Comparison of ENCODE assay signal across 1 cellular context in genomic region chr19:10206226-10206873, GRCh38.
TF ChIP-seq lines count a peak whose summit lies in the region.

No MANE protein-coding gene starts in this region.

TF ChIP-seq in HepG2, 621 proteins besides CTCF, POLR2A, EP300 and RAD21 (continued from another document and continues in another):
- no peak for TF ChIP-seq ZBTB40 (IDR thresholded peaks at IDR 0.05)
- 0 out of 2 replicates have a peak, but pooled peaks have one; percentile 27 for TF ChIP-seq ZBTB40 (CRISPR knock-in tag; IDR thresholded peaks at IDR 0.05)
- TF ChIP-seq CEBPZ (IDR thresholded peaks at IDR 0.05; ENCODE audit: low read length), result no peak
- no peak for TF ChIP-seq RORA (CRISPR knock-in tag; IDR thresholded peaks at IDR 0.05)
- TF ChIP-seq, protein P1, sequence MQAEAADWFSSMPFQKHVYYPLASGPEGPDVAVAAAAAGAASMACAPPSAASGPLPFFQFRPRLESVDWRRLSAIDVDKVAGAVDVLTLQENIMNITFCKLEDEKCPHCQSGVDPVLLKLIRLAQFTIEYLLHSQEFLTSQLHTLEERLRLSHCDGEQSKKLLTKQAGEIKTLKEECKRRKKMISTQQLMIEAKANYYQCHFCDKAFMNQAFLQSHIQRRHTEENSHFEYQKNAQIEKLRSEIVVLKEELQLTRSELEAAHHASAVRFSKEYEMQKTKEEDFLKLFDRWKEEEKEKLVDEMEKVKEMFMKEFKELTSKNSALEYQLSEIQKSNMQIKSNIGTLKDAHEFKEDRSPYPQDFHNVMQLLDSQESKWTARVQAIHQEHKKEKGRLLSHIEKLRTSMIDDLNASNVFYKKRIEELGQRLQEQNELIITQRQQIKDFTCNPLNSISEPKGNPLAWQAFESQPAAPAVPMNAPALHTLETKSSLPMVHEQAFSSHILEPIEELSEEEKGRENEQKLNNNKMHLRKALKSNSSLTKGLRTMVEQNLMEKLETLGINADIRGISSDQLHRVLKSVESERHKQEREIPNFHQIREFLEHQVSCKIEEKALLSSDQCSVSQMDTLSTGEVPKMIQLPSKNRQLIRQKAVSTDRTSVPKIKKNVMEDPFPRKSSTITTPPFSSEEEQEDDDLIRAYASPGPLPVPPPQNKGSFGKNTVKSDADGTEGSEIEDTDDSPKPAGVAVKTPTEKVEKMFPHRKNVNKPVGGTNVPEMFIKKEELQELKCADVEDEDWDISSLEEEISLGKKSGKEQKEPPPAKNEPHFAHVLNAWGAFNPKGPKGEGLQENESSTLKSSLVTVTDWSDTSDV (CRISPR knock-in tag; IDR thresholded peaks at IDR 0.05), result no peak
- TF ChIP-seq, protein P2, sequence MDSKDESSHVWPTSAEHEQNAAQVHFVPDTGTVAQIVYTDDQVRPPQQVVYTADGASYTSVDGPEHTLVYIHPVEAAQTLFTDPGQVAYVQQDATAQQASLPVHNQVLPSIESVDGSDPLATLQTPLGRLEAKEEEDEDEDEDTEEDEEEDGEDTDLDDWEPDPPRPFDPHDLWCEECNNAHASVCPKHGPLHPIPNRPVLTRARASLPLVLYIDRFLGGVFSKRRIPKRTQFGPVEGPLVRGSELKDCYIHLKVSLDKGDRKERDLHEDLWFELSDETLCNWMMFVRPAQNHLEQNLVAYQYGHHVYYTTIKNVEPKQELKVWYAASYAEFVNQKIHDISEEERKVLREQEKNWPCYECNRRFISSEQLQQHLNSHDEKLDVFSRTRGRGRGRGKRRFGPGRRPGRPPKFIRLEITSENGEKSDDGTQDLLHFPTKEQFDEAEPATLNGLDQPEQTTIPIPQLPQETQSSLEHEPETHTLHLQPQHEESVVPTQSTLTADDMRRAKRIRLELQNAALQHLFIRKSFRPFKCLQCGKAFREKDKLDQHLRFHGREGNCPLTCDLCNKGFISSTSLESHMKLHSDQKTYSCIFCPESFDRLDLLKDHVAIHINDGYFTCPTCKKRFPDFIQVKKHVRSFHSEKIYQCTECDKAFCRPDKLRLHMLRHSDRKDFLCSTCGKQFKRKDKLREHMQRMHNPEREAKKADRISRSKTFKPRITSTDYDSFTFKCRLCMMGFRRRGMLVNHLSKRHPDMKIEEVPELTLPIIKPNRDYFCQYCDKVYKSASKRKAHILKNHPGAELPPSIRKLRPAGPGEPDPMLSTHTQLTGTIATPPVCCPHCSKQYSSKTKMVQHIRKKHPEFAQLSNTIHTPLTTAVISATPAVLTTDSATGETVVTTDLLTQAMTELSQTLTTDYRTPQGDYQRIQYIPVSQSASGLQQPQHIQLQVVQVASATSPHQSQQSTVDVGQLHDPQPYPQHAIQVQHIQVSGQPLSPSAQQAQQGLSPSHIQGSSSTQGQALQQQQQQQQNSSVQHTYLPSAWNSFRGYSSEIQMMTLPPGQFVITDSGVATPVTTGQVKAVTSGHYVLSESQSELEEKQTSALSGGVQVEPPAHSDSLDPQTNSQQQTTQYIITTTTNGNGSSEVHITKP (CRISPR knock-in tag; IDR thresholded peaks at IDR 0.05; ENCODE audit: low read depth), result peak; percentile 52; the same call in 1 of the 2 replicates
- TF ChIP-seq ZNF781 (CRISPR knock-in tag; IDR thresholded peaks at IDR 0.05; ENCODE audit: borderline replicate concordance, not compliant biosample characterization), result no peak
- TF ChIP-seq, protein P3, sequence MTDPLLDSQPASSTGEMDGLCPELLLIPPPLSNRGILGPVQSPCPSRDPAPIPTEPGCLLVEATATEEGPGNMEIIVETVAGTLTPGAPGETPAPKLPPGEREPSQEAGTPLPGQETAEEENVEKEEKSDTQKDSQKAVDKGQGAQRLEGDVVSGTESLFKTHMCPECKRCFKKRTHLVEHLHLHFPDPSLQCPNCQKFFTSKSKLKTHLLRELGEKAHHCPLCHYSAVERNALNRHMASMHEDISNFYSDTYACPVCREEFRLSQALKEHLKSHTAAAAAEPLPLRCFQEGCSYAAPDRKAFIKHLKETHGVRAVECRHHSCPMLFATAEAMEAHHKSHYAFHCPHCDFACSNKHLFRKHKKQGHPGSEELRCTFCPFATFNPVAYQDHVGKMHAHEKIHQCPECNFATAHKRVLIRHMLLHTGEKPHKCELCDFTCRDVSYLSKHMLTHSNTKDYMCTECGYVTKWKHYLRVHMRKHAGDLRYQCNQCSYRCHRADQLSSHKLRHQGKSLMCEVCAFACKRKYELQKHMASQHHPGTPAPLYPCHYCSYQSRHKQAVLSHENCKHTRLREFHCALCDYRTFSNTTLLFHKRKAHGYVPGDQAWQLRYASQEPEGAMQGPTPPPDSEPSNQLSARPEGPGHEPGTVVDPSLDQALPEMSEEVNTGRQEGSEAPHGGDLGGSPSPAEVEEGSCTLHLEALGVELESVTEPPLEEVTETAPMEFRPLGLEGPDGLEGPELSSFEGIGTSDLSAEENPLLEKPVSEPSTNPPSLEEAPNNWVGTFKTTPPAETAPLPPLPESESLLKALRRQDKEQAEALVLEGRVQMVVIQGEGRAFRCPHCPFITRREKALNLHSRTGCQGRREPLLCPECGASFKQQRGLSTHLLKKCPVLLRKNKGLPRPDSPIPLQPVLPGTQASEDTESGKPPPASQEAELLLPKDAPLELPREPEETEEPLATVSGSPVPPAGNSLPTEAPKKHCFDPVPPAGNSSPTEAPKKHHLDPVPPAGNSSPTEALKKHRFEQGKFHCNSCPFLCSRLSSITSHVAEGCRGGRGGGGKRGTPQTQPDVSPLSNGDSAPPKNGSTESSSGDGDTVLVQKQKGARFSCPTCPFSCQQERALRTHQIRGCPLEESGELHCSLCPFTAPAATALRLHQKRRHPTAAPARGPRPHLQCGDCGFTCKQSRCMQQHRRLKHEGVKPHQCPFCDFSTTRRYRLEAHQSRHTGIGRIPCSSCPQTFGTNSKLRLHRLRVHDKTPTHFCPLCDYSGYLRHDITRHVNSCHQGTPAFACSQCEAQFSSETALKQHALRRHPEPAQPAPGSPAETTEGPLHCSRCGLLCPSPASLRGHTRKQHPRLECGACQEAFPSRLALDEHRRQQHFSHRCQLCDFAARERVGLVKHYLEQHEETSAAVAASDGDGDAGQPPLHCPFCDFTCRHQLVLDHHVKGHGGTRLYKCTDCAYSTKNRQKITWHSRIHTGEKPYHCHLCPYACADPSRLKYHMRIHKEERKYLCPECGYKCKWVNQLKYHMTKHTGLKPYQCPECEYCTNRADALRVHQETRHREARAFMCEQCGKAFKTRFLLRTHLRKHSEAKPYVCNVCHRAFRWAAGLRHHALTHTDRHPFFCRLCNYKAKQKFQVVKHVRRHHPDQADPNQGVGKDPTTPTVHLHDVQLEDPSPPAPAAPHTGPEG (CRISPR knock-in tag; IDR thresholded peaks at IDR 0.05), result no peak
- TF ChIP-seq, protein P4, sequence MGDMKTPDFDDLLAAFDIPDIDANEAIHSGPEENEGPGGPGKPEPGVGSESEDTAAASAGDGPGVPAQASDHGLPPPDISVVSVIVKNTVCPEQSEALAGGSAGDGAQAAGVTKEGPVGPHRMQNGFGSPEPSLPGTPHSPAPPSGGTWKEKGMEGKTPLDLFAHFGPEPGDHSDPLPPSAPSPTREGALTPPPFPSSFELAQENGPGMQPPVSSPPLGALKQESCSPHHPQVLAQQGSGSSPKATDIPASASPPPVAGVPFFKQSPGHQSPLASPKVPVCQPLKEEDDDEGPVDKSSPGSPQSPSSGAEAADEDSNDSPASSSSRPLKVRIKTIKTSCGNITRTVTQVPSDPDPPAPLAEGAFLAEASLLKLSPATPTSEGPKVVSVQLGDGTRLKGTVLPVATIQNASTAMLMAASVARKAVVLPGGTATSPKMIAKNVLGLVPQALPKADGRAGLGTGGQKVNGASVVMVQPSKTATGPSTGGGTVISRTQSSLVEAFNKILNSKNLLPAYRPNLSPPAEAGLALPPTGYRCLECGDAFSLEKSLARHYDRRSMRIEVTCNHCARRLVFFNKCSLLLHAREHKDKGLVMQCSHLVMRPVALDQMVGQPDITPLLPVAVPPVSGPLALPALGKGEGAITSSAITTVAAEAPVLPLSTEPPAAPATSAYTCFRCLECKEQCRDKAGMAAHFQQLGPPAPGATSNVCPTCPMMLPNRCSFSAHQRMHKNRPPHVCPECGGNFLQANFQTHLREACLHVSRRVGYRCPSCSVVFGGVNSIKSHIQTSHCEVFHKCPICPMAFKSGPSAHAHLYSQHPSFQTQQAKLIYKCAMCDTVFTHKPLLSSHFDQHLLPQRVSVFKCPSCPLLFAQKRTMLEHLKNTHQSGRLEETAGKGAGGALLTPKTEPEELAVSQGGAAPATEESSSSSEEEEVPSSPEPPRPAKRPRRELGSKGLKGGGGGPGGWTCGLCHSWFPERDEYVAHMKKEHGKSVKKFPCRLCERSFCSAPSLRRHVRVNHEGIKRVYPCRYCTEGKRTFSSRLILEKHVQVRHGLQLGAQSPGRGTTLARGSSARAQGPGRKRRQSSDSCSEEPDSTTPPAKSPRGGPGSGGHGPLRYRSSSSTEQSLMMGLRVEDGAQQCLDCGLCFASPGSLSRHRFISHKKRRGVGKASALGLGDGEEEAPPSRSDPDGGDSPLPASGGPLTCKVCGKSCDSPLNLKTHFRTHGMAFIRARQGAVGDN (CRISPR knock-in tag; IDR thresholded peaks at IDR 0.05), result peak; percentile 99
- no peak for TF ChIP-seq ATF4 (CRISPR knock-in tag; IDR thresholded peaks at IDR 0.05)
- peak; percentile 70 for TF ChIP-seq MED1 (CRISPR knock-in tag; IDR thresholded peaks at IDR 0.05)
- peak; percentile 76 for TF ChIP-seq SALL1 (CRISPR knock-in tag; IDR thresholded peaks at IDR 0.05)
- peak; percentile 40; the same call in 1 of the 2 replicates for TF ChIP-seq BORCS8-MEF2B (CRISPR knock-in tag; IDR thresholded peaks at IDR 0.05)
- peak; percentile 83 for TF ChIP-seq ZSCAN9 (CRISPR knock-in tag; IDR thresholded peaks at IDR 0.05; ENCODE audit: borderline replicate concordance)
